12 cellular contexts compared by ENCODE assay signal in genomic region chr6:79614326-79615285, GRCh38. TPM values are rescaled to one million over a fixed set of nuclear protein-coding genes. Genes with fewer than 3 reads are reported as not detected.
DNase-seq lines count a peak whose midpoint lies in the region; ATAC-seq lines count a peak whose summit lies in the region.
"Had no signal": no experiment of that assay in that cellular context is flagged by ENCODE, and none has a peak within 500 bp of the region (broad histone marks: within the 10 kb centered on the region; RNA-seq: fewer than 3 reads in every experiment).

No MANE protein-coding gene starts in this region.

- no peaks in the 10 kb centered on the region for H3K9me3 Mint-ChIP-seq in activated CD8-positive, alpha-beta T cell treated with anti-CD3 and anti-CD28 coated beads, Interleukin-2, amount 10 ng/mL, durations not matched to agents 7 days and 5 days (ENCODE audit: insufficient read depth)
- H3K9me3 Mint-ChIP-seq: dendritic cell treated with granulocyte-macrophage colony-stimulating factor and Interleukin-4, amounts not matched to agents 40 ng/mL and 50 ng/mL, for 4 days; natural killer cell had no signal

- no peaks in the 10 kb centered on the region for H3K4me1 Mint-ChIP-seq in activated CD8-positive, alpha-beta T cell treated with anti-CD3 and anti-CD28 coated beads, Interleukin-2, amount 10 ng/mL, durations not matched to agents 7 days and 5 days (ENCODE audit: low read depth)
- H3K4me1 Mint-ChIP-seq: natural killer cell had no signal

- H3K27ac Mint-ChIP-seq in activated CD8-positive, alpha-beta T cell treated with anti-CD3 and anti-CD28 coated beads, Interleukin-2, amount 10 ng/mL, durations not matched to agents 7 days and 5 days = no peak overlapping the region
- H3K27ac Mint-ChIP-seq: activated naive CD8-positive, alpha-beta T cell; dendritic cell treated with granulocyte-macrophage colony-stimulating factor and Interleukin-4, amounts not matched to agents 40 ng/mL and 50 ng/mL, for 4 days; natural killer cell had no signal

- POLR2A ChIA-PET in activated CD8-positive, alpha-beta T cell treated with anti-CD3 and anti-CD28 coated beads, Interleukin-2, amount 10 ng/mL, durations not matched to agents 7 days and 5 days (lab: Charles Lee) = no interaction called here

- peak; percentile 46 for DNase-seq in left kidney (ENCODE audit: low read depth, low spot score)
- DNase-seq in activated T-cell treated with anti-CD3 and anti-CD28 coated beads, Interleukin-2, amount 50 U/mL, for 48 hours = no peak
- no peak for DNase-seq in central memory CD4-positive, alpha-beta T cell
- no peak for DNase-seq in activated CD8-positive, alpha-beta T cell treated with anti-CD3 and anti-CD28 coated beads, Interleukin-2, amount 10 ng/mL, durations not matched to agents 7 days and 5 days
- DNase-seq: natural killer cell, small intestine had no signal

- ATAC-seq in GM18498 (IDR thresholded peaks at IDR 0.05; ENCODE audit: unreplicated experiment) (peak; percentile 74), GM21381 (IDR thresholded peaks at IDR 0.05; ENCODE audit: unreplicated experiment) (peak; percentile 66), HG03280 (IDR thresholded peaks at IDR 0.05; ENCODE audit: unreplicated experiment) (peak; percentile 58), GM21576 (IDR thresholded peaks at IDR 0.05; ENCODE audit: unreplicated experiment) (no peak)
- no peak for ATAC-seq in activated CD8-positive, alpha-beta T cell treated with anti-CD3 and anti-CD28 coated beads, Interleukin-2, amount 10 ng/mL, durations not matched to agents 7 days and 5 days
- ATAC-seq: natural killer cell had no signal

- CTCF ChIA-PET in activated CD8-positive, alpha-beta T cell treated with anti-CD3 and anti-CD28 coated beads, Interleukin-2, amount 10 ng/mL, durations not matched to agents 7 days and 5 days (lab: Charles Lee) = no interaction called here

- H3K27me3 Mint-ChIP-seq in activated CD8-positive, alpha-beta T cell treated with anti-CD3 and anti-CD28 coated beads, Interleukin-2, amount 10 ng/mL, durations not matched to agents 7 days and 5 days (ENCODE audit: low read depth) = no peaks in the 10 kb centered on the region
- H3K27me3 Mint-ChIP-seq: dendritic cell treated with granulocyte-macrophage colony-stimulating factor and Interleukin-4, amounts not matched to agents 40 ng/mL and 50 ng/mL, for 4 days had no signal

- H3K36me3 Mint-ChIP-seq in activated CD8-positive, alpha-beta T cell treated with anti-CD3 and anti-CD28 coated beads, Interleukin-2, amount 10 ng/mL, durations not matched to agents 7 days and 5 days (ENCODE audit: low read depth) = no peaks in the 10 kb centered on the region
- H3K36me3 Mint-ChIP-seq: activated naive CD8-positive, alpha-beta T cell; natural killer cell had no signal

- no peak overlapping the region for H3K4me3 Mint-ChIP-seq in activated CD8-positive, alpha-beta T cell treated with anti-CD3 and anti-CD28 coated beads, Interleukin-2, amount 10 ng/mL, durations not matched to agents 7 days and 5 days
- H3K4me3 Mint-ChIP-seq: activated naive CD8-positive, alpha-beta T cell; dendritic cell treated with granulocyte-macrophage colony-stimulating factor and Interleukin-4, amounts not matched to agents 40 ng/mL and 50 ng/mL, for 4 days; natural killer cell had no signal

RNA-seq across cellular contexts. Expression of gene SH3BGRL2, which starts 16.5 kb away (rescaled TPM):
- total RNA-seq in activated CD8-positive, alpha-beta T cell treated with anti-CD3 and anti-CD28 coated beads, Interleukin-2, amount 10 ng/mL, durations not matched to agents 7 days and 5 days = under 1 TPM; 0.13 TPM

Comparison
In these comparisons a context has a peak if more than half of its experiments do, and no peak if none do; other contexts are left out.
1. ATAC-seq: peak in GM18498 (single experiment), GM21381 (single experiment) and HG03280 (single experiment); none in GM21576 (single experiment) and activated CD8-positive, alpha-beta T cell treated with anti-CD3 and anti-CD28 coated beads, Interleukin-2, amount 10 ng/mL, durations not matched to agents 7 days and 5 days (single experiment).